11 cellular contexts compared by ENCODE assay signal in genomic region chr10:79438021-79438698, GRCh38. TPM values are rescaled to one million over a fixed set of nuclear protein-coding genes. Genes with fewer than 3 reads are reported as not detected.
DNase-seq lines count a peak whose midpoint lies in the region; ATAC-seq and TF ChIP-seq lines count a peak whose summit lies in the region.
"Had no signal": no experiment of that assay in that cellular context is flagged by ENCODE, and none has a peak within 500 bp of the region (broad histone marks: within the 10 kb centered on the region; RNA-seq: fewer than 3 reads in every experiment).

No MANE protein-coding gene starts in this region.

- no peak for ATAC-seq in GM21367 (IDR thresholded peaks at IDR 0.05; ENCODE audit: unreplicated experiment)
- ATAC-seq in HG02884 (IDR thresholded peaks at IDR 0.05; ENCODE audit: unreplicated experiment), result no peak
- ATAC-seq in mucosa of descending colon, result no peak
- ATAC-seq: CD8-positive, alpha-beta T cell had no signal

- no peak overlapping the region for H3K4me3 ChIP-seq in AG09309 (ENCODE audit: control insufficient read depth, low read depth, low read length)
- H3K4me3 ChIP-seq in fibroblast of mammary gland (ENCODE audit: control insufficient read depth, low read depth, low read length), result no peak overlapping the region
- H3K4me3 ChIP-seq in mucosa of descending colon, result no peak overlapping the region

- H3K36me3 ChIP-seq in mucosa of descending colon (ENCODE audit: low read depth), result no peaks in the 10 kb centered on the region

- peak; percentile 22 for TF ChIP-seq CTCF in AG09309 (IDR thresholded peaks at IDR 0.05; ENCODE audit: control insufficient read depth, insufficient read depth, low read depth, low read length, missing control alignments)
- TF ChIP-seq CTCF in fibroblast of mammary gland (conservative IDR thresholded peaks at IDR 0.05; ENCODE audit: control insufficient read depth, insufficient read depth, low read depth, low read length), result peak; percentile 43
- TF ChIP-seq CTCF in mucosa of descending colon (IDR thresholded peaks at IDR 0.05), result no peak

- DNase-seq in AG09309 (ENCODE audit: low read depth), result no peak
- peak; percentile 49 for DNase-seq in RPMI7951 (ENCODE audit: low read depth)
- DNase-seq in fibroblast of mammary gland (ENCODE audit: low read depth), result peak; percentile 41
- DNase-seq in posterior vena cava (ENCODE audit: low spot score), result peak; percentile 67
- no peak for DNase-seq in mucosa of gallbladder (ENCODE audit: low spot score)
- no peak for DNase-seq in mucosa of descending colon
- DNase-seq: activated B cell treated with CpG ODN at 0.5 μM for 24 hours; CD8-positive, alpha-beta T cell; stimulated activated CD4-positive, alpha-beta T cell treated with anti-CD3 and anti-CD28 coated beads, Interleukin-12 subunit alpha, Interleukin-12 subunit beta, amount 100 ng/mL, for 4 hours had no signal

- intact Hi-C loops in posterior vena cava (cut with DNase I) (no loop called here), mucosa of descending colon (cut with DNase I, micrococcal nuclease) (no loop called here)

- H3K9me3 ChIP-seq in mucosa of descending colon, result no peaks in the 10 kb centered on the region

- peaks cover 17% of the 10 kb centered on the region for H3K4me1 ChIP-seq in mucosa of descending colon (ENCODE audit: low read depth)

RNA-seq across cellular contexts. Expression of gene ZCCHC24, which starts 7.3 kb away (rescaled TPM):
- total RNA-seq in RPMI7951 (2014; rRNA removed; shearing (Covaris generic)), result 21.0 and 24.6 TPM in 2 replicates
- 100 to 1,000 TPM; 113 to 125 TPM for total RNA-seq in posterior vena cava
- total RNA-seq in mucosa of gallbladder, result 36.7 TPM
- 100 to 1,000 TPM in 1 of 3 donors, 10 to 100 TPM in 1, 1 to 10 TPM in 1; 5.6 to 125 (median 22.8) TPM for total RNA-seq in mucosa of descending colon

Comparison
In these comparisons a context has a peak if more than half of its experiments do, and no peak if none do; other contexts are left out.
1. DNase-seq: peak in RPMI7951 (single experiment), fibroblast of mammary gland (single experiment) and posterior vena cava (single experiment); none in AG09309 (single experiment), mucosa of gallbladder (single experiment) and mucosa of descending colon (0 of 3).